ENCODE assay signal across 9 cellular contexts in genomic region chr3:10319804-10320203, GRCh38. TPM values are rescaled to one million over a fixed set of nuclear protein-coding genes. Genes with fewer than 3 reads are reported as not detected.
DNase-seq lines count a peak whose midpoint lies in the region; ATAC-seq, FAIRE-seq and TF ChIP-seq lines count a peak whose summit lies in the region.
"Had no signal": no experiment of that assay in that cellular context is flagged by ENCODE, and none has a peak within 500 bp of the region (broad histone marks: within the 10 kb centered on the region; RNA-seq: fewer than 3 reads in every experiment).

No MANE protein-coding gene starts in this region.

- H2BK20ac ChIP-seq in H9 (ENCODE audit: low read depth, low read length, poor library complexity, severe bottlenecking), result no peak overlapping the region

- H3K79me1 ChIP-seq in H9 (ENCODE audit: insufficient read depth, low read depth, low read length, poor library complexity, severe bottlenecking), result no peaks in the 10 kb centered on the region

- peaks cover 0 to 8% of the 10 kb centered on the region in 2 experiments; a peak in 3 of 4 replicates for H3K4me1 Mint-ChIP-seq in H9
- peaks cover 26% of the 10 kb centered on the region for H3K4me1 Mint-ChIP-seq in activated CD4-positive, alpha-beta memory T cell treated with anti-CD3 and anti-CD28 coated beads, Interleukin-2, amount 10 ng/mL, durations not matched to agents 7 days and 5 days

- no peak overlapping the region for H4K5ac ChIP-seq in H9 (ENCODE audit: insufficient read length, low read depth, low read length)

- H3K56ac ChIP-seq in H9 (ENCODE audit: insufficient read length, low read depth, low read length), result no peak overlapping the region

- no peaks in the 10 kb centered on the region for H3K27me3 ChIP-seq in H9 (ENCODE audit: insufficient read depth, low read length)
- H3K27me3 ChIP-seq in hepatocyte, result no peaks in the 10 kb centered on the region

- H3K4me2 ChIP-seq in H9 (ENCODE audit: insufficient read depth, insufficient read length, low read length) (peak overlapping the region; percentile 97), hepatocyte (peak overlapping the region; percentile 92)

- H2BK120ac ChIP-seq in H9 (ENCODE audit: low read depth, low read length, poor library complexity, severe bottlenecking), result no peak overlapping the region

- no peak overlapping the region for H3T11ph ChIP-seq in H9 (ENCODE audit: low read length)

- no peak overlapping the region for H2BK15ac ChIP-seq in H9 (ENCODE audit: low read depth, low read length)

- no peaks in the 10 kb centered on the region for H3K36me3 ChIP-seq in hepatocyte (replicated peaks; ENCODE audit: insufficient read depth, low read depth)

- DNase-seq in H9 (no peak), hepatocyte (ENCODE audit: low spot score) (no peak), DMS79 (lab: John Stamatoyannopoulos, UW) (no peak), RCC 7860 (ENCODE audit: low spot score) (no peak), T-helper 9 cell (no peak)
- DNase-seq in activated CD4-positive, alpha-beta memory T cell treated with anti-CD3 and anti-CD28 coated beads, Interleukin-2, amount 10 ng/mL, durations not matched to agents 7 days and 5 days, result no peak

- H3K9me3 Mint-ChIP-seq in H9, result no peaks in the 10 kb centered on the region
- no peaks in the 10 kb centered on the region for H3K9me3 Mint-ChIP-seq in activated CD4-positive, alpha-beta memory T cell treated with anti-CD3 and anti-CD28 coated beads, Interleukin-2, amount 10 ng/mL, durations not matched to agents 7 days and 5 days

- peaks cover 5% of the 10 kb centered on the region for H3K23me2 ChIP-seq in H9 (ENCODE audit: insufficient read length, low read depth, low read length, poor library complexity, severe bottlenecking)

- H3K27me3 Mint-ChIP-seq in H9 (ENCODE audit: low read depth), result peaks cover 3% of the 10 kb centered on the region; the same call in 1 of the 2 replicates
- peaks cover 4% of the 10 kb centered on the region for H3K27me3 Mint-ChIP-seq in activated CD4-positive, alpha-beta memory T cell treated with anti-CD3 and anti-CD28 coated beads, Interleukin-2, amount 10 ng/mL, durations not matched to agents 7 days and 5 days

- H3K36me3 Mint-ChIP-seq in H9 (ENCODE audit: insufficient read depth in 1 of 3, low read depth in 3 of 3), result peaks cover 12 to 37% (median 29%) of the 10 kb centered on the region in 3 experiments; a peak in 6 of 7 replicates
- H3K36me3 Mint-ChIP-seq in activated CD4-positive, alpha-beta memory T cell treated with anti-CD3 and anti-CD28 coated beads, Interleukin-2, amount 10 ng/mL, durations not matched to agents 7 days and 5 days (ENCODE audit: low read depth), result peaks cover 16% of the 10 kb centered on the region

- H3K27ac Mint-ChIP-seq in H9, result peak overlapping the region in 2 of 3 experiments; percentile 91 to 98; a peak in 2 of 7 replicates
- H3K27ac Mint-ChIP-seq in activated CD4-positive, alpha-beta memory T cell treated with anti-CD3 and anti-CD28 coated beads, Interleukin-2, amount 10 ng/mL, durations not matched to agents 7 days and 5 days, result peak overlapping the region; percentile 86

- POLR2A ChIA-PET in activated CD4-positive, alpha-beta memory T cell treated with anti-CD3 and anti-CD28 coated beads, Interleukin-2, amount 10 ng/mL, durations not matched to agents 7 days and 5 days (lab: Charles Lee), result interaction anchor here (1.0 to 1.7 kb wide), 6 partner anchors 72 to 527 kb away, joined by 3 to 7 read pairs (median 4); partner anchors contain the start of genes ARPC4 and TADA3

- H3K79me2 ChIP-seq in H9 (ENCODE audit: insufficient read depth, low read length) (peaks cover 12% of the 10 kb centered on the region), hepatocyte (peaks cover 43% of the 10 kb centered on the region)

- ATAC-seq in HG02870 (IDR thresholded peaks at IDR 0.05; ENCODE audit: unreplicated experiment), result no peak

- no peak overlapping the region for H3K23ac ChIP-seq in H9 (ENCODE audit: insufficient read length, low read depth, low read length)

- CTCF ChIA-PET in activated CD4-positive, alpha-beta memory T cell treated with anti-CD3 and anti-CD28 coated beads, Interleukin-2, amount 10 ng/mL, durations not matched to agents 7 days and 5 days (lab: Charles Lee), result interaction anchor here (1.8 to 3.3 kb wide), 3 partner anchors 15 to 56 kb away, joined by 8 to 20 read pairs (median 9); no protein-coding TSS in a partner anchor

- no peak overlapping the region for H3K18ac ChIP-seq in H9 (ENCODE audit: insufficient read length, low read depth, low read length)

- no peak overlapping the region for H4K91ac ChIP-seq in H9 (ENCODE audit: insufficient read length, low read depth, low read length)

- no peak overlapping the region for H2BK12ac ChIP-seq in H9 (ENCODE audit: insufficient read length, low read depth, low read length)

- no peak overlapping the region for H3K27ac ChIP-seq in H9 (ENCODE audit: insufficient read length, low read depth, low read length)
- H3K27ac ChIP-seq in hepatocyte, result peak overlapping the region; percentile 91
- peak overlapping the region in 15 of 21 experiments; percentile 87 to 99 (median 95) for H3K27ac ChIP-seq in skin epidermis

- no peaks in the 10 kb centered on the region for H3K9me3 ChIP-seq in H9 (ENCODE audit: control insufficient read depth, low read depth, low read length)
- H3K9me3 ChIP-seq in hepatocyte (ENCODE audit: low read depth), result no peaks in the 10 kb centered on the region

- no peak overlapping the region for H2AK5ac ChIP-seq in H9 (ENCODE audit: insufficient read length, low read length)

- H4K8ac ChIP-seq in H9 (replicated peaks; ENCODE audit: insufficient read length, low read depth, low read length), result no peak overlapping the region

- H3K4me3 Mint-ChIP-seq in H9, result peak overlapping the region; percentile 97 to 98
- H3K4me3 Mint-ChIP-seq in activated CD4-positive, alpha-beta memory T cell treated with anti-CD3 and anti-CD28 coated beads, Interleukin-2, amount 10 ng/mL, durations not matched to agents 7 days and 5 days, result peak overlapping the region; percentile 89

- no peak for FAIRE-seq in RCC 7860 (lab: Jason Lieb, UNC)

- H3K4ac ChIP-seq in H9 (ENCODE audit: low read depth, low read length), result no peak overlapping the region

- H4K20me1 ChIP-seq in H9 (ENCODE audit: control insufficient read depth, insufficient read depth, insufficient read length) (no peaks in the 10 kb centered on the region), hepatocyte (ENCODE audit: insufficient read depth, poor library complexity, severe bottlenecking) (peaks cover 38% of the 10 kb centered on the region)

- peak overlapping the region; percentile 88 for H3K9ac ChIP-seq in H9 (ENCODE audit: extremely low read depth, insufficient read length, low read length)

- H3K9me2 ChIP-seq in hepatocyte (replicated peaks; ENCODE audit: insufficient read depth), result no peaks in the 10 kb centered on the region

- H3K4me3 ChIP-seq in hepatocyte, result peak overlapping the region; percentile 64
- peak overlapping the region; percentile 49 to 99 (median 93) for H3K4me3 ChIP-seq in skin epidermis

- H2AFZ ChIP-seq in H9 (ENCODE audit: low read length) (no peak overlapping the region), hepatocyte (no peak overlapping the region)

- no peak overlapping the region for H3K14ac ChIP-seq in H9 (ENCODE audit: insufficient read depth, low read length)

- H2BK5ac ChIP-seq in H9 (ENCODE audit: insufficient read length, low read length), result no peak overlapping the region

- H3K4me1 ChIP-seq in H9 (ENCODE audit: insufficient read depth, low read length) (no peaks in the 10 kb centered on the region), hepatocyte (ENCODE audit: insufficient read depth) (peaks cover 19% of the 10 kb centered on the region)

- TF ChIP-seq CTCF in H9 (conservative IDR thresholded peaks at IDR 0.05) (no peak), hepatocyte (IDR thresholded peaks at IDR 0.05; ENCODE audit: poor library complexity) (no peak)

- no CpG with 5 or more reads among the region's 3 CpGs for WGBS in H9 (ENCODE audit: extremely low coverage, insufficient read length, low lambda C conversion rate)
- WGBS in hepatocyte (ENCODE audit: low lambda C conversion rate, missing lambda C conversion rate), result no CpG with 5 or more reads among the region's 3 CpGs

RNA-seq across cellular contexts. Expression of gene SEC13, which starts 1.1 kb away (rescaled TPM):
- total RNA-seq in H9 (2021) (131 TPM in 2 replicates), hepatocyte (159 and 187 TPM in 2 replicates)
- total RNA-seq in activated CD4-positive, alpha-beta memory T cell treated with anti-CD3 and anti-CD28 coated beads, Interleukin-2, amount 10 ng/mL, durations not matched to agents 7 days and 5 days, result 10 to 100 TPM; 84.0 to 88.8 TPM
- 310 and 317 TPM in 2 replicates for polyA plus RNA-seq in hepatocyte

RNA-seq across cellular contexts. Expression of gene GHRL, which starts 27.1 kb away (rescaled TPM):
- total RNA-seq in H9 (2021) (1.3 TPM in 1 of 2 replicates, not detected in the other), hepatocyte (12.4 and 14.0 TPM in 2 replicates)
- under 1 TPM; 0.91 to 0.95 TPM for total RNA-seq in activated CD4-positive, alpha-beta memory T cell treated with anti-CD3 and anti-CD28 coated beads, Interleukin-2, amount 10 ng/mL, durations not matched to agents 7 days and 5 days
- 11.3 and 12.0 TPM in 2 replicates for polyA plus RNA-seq in hepatocyte
- total RNA-seq: pulmonary artery endothelial cell had no signal
